Comparison of ENCODE assay signal across 8 cellular contexts in the genomic region with DNA sequence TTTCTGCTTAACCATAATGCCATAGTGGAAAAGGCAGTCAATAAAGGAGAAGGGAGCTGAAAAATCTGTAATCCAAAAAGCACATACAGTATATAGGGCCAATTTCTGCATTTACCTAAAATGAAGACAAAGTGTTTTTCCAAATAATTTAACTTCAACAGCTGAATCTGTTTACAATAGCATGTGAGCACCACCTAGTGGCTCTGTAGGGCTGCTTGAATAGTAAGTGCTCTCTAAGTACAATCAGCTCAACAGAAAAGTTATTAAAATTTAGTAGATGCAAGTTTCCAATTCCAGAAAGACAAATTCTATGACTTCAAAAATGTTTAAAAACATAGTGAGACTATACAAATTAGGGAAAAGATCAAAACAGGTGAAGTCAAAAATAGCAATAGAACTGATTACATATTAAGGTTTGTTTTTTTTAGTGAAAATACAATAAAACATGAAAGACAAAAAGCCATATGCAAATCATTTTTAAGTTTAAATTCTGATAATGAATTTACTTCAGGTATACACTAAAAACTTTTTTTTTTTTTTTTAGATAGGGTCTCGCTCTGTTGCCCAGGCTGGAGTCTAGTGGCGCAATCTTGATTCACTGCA.
DNase-seq lines count a peak whose midpoint lies in the region; ATAC-seq, FAIRE-seq and TF ChIP-seq lines count a peak whose summit lies in the region.

No MANE protein-coding gene starts in this region.

- no peaks in the 10 kb centered on the region for H3K36me3 ChIP-seq in bronchial epithelial cell (ENCODE audit: control insufficient read depth, insufficient read depth, low read length)

- FAIRE-seq in bronchial epithelial cell (lab: Jason Lieb, UNC) = no peak

- H3K4me3 ChIP-seq in bronchial epithelial cell (ENCODE audit: low read depth, low read length) = no peak overlapping the region

- TF ChIP-seq CTCF in bronchial epithelial cell (IDR thresholded peaks at IDR 0.05; ENCODE audit: insufficient read depth, low read length, severe bottlenecking) = peak; percentile 73

- DNase-seq in activated CD4-positive, CD25-positive, alpha-beta regulatory T cell (lab: John Stamatoyannopoulos, UW) = peak in 3 of 4 experiments; percentile 4 to 23 (median 15)
- DNase-seq in activated CD4-positive, CD25-positive, alpha-beta regulatory T cell treated with anti-CD3 and anti-CD28 coated beads, Interleukin-2, amount 50 U/mL, for 72 hours = no peak
- DNase-seq in NCI-H128 (lab: John Stamatoyannopoulos, UW; ENCODE audit: unreplicated experiment) (peak; percentile 43), SW 1271 (lab: John Stamatoyannopoulos, UW) (peak; percentile 21 to 54), bronchial epithelial cell (ENCODE audit: low read depth) (peak; percentile 76), left kidney (ENCODE audit: low read depth, low spot score) (peak; percentile 83)
- DNase-seq in stimulated activated CD8-positive, alpha-beta memory T cell treated with anti-CD3 and anti-CD28 coated beads, Interleukin-12 subunit alpha, Interleukin-12 subunit beta, amount 100 ng/mL, for 24 hours (ENCODE audit: extremely low read depth) = peak; percentile 7

- H3K27me3 ChIP-seq in bronchial epithelial cell (ENCODE audit: control insufficient read depth, insufficient read depth, low read length) = no peaks in the 10 kb centered on the region

- ATAC-seq in GM19395 (IDR thresholded peaks at IDR 0.05; ENCODE audit: unreplicated experiment) = no peak
